37 cellular contexts compared by ENCODE assay signal in genomic region chr18:13916559-13916958, GRCh38. TPM values are rescaled to one million over a fixed set of nuclear protein-coding genes. Genes with fewer than 3 reads are reported as not detected.
"Had no signal": no experiment of that assay in that cellular context is flagged by ENCODE, and none has a peak within 500 bp of the region (broad histone marks: within the 10 kb centered on the region; RNA-seq: fewer than 3 reads in every experiment).

No MANE protein-coding gene starts in this region.

- H3K27ac ChIP-seq: cardiac muscle cell, KMS-11, VCaP had no signal

- H3K36me3 Mint-ChIP-seq: activated CD4-positive, alpha-beta memory T cell treated with anti-CD3 and anti-CD28 coated beads for 36 hours; activated naive CD8-positive, alpha-beta T cell had no signal

- H3K27me3 ChIP-seq: cardiac muscle cell, Peyer's patch had no signal

- H3K9me3 ChIP-seq: Peyer's patch had no signal

- ATAC-seq: activated naive CD8-positive, alpha-beta T cell treated with anti-CD3 and anti-CD28 coated beads, Interleukin-2, amount 50 U/mL, for 24 hours; activated T-cell treated with anti-CD3 and anti-CD28 coated beads, Interleukin-2, amount 50 U/mL, for 4 hours; PC-3 had no signal

- H3K27me3 Mint-ChIP-seq: activated CD4-positive, alpha-beta memory T cell treated with anti-CD3 and anti-CD28 coated beads for 36 hours had no signal

- H3K4me3 ChIP-seq: cardiac muscle cell, Peyer's patch had no signal

- DNase-seq: activated B cell treated with CpG ODN at 0.5 μM for 24 hours; activated CD4-positive, alpha-beta memory T cell treated with anti-CD3 and anti-CD28 coated beads for 36 hours; activated CD4-positive, alpha-beta T cell treated with anti-CD3 and anti-CD28 coated beads for 4 hours; activated CD4-positive, alpha-beta T cell treated with anti-CD3 and anti-CD28 coated beads, Interleukin-2, amount 50 U/mL, for 1 hour; activated CD4-positive, CD25-positive, alpha-beta regulatory T cell treated with anti-CD3 and anti-CD28 coated beads, Interleukin-2, amount 50 U/mL, for 72 hours; activated CD8-positive, alpha-beta memory T cell treated with anti-CD3 and anti-CD28 coated beads, Interleukin-2, amount 50 U/mL, for 4 hours; activated gamma-delta T cell treated with Interleukin-2 at 50 U/mL for 16 hours; activated naive CD4-positive, alpha-beta T cell treated with anti-CD3 and anti-CD28 coated beads for 36 hours; activated naive CD8-positive, alpha-beta T cell treated with anti-CD3 and anti-CD28 coated beads, Interleukin-2, amount 50 U/mL, for 24 hours; activated T-cell treated with anti-CD3 and anti-CD28 coated beads for 4 hours; activated T-cell treated with anti-CD3 and anti-CD28 coated beads, Interleukin-2, amount 50 U/mL, for 4 hours; amniotic stem cell; aorta; MM.1S; MV-4-11; NCI-H1092; NCI-H1436 treated with DMSO at 0.1 percent for 48 hours; NCI-H2029 treated with DMSO at 0.1 percent for 48 hours; NCI-H2107; NCI-H510A; NCI-H526; NCI-H748 treated with DMSO at 0.1 percent for 48 hours; NK-92 treated with Interleukin-12 subunit alpha and Interleukin-12 subunit beta, amount 100 ng/mL, for 24 hours; PC-3; Peyer's patch; RPMI8226; SIG-M5; SW 1271; T-helper 1 cell; T-helper 2 cell; T-helper 9 cell had no signal

- H3K27ac Mint-ChIP-seq: activated B cell treated with CpG ODN at 0.5 μM for 24 hours; activated CD4-positive, alpha-beta memory T cell treated with anti-CD3 and anti-CD28 coated beads for 36 hours; activated naive CD4-positive, alpha-beta T cell treated with anti-CD3 and anti-CD28 coated beads for 36 hours; activated naive CD8-positive, alpha-beta T cell; activated naive CD8-positive, alpha-beta T cell treated with anti-CD3 and anti-CD28 coated beads, Interleukin-2, amount 50 U/mL, for 24 hours; activated T-helper 1 cell treated with anti-CD3 and anti-CD28 coated beads, Interleukin-12 subunit alpha, Interleukin-12 subunit beta, Interleukin-2, Interleukin-4 antibody, amounts not matched to agents 30 ng/mL and 10 ng/mL and 1 ng/mL, durations not matched to agents 14 hours and 24 hours and 36 hours had no signal

- H3K4me3 Mint-ChIP-seq: activated B cell treated with CpG ODN at 0.5 μM for 24 hours; activated CD4-positive, alpha-beta memory T cell treated with anti-CD3 and anti-CD28 coated beads for 36 hours; activated naive CD4-positive, alpha-beta T cell treated with anti-CD3 and anti-CD28 coated beads for 36 hours; activated naive CD8-positive, alpha-beta T cell; activated naive CD8-positive, alpha-beta T cell treated with anti-CD3 and anti-CD28 coated beads, Interleukin-2, amount 50 U/mL, for 24 hours; activated T-cell treated with anti-CD3 and anti-CD28 coated beads, Interleukin-2, amount 50 U/mL, for 4 hours; activated T-helper 1 cell treated with anti-CD3 and anti-CD28 coated beads, Interleukin-12 subunit alpha, Interleukin-12 subunit beta, Interleukin-2, Interleukin-4 antibody, amounts not matched to agents 30 ng/mL and 10 ng/mL and 1 ng/mL, durations not matched to agents 14 hours and 24 hours and 36 hours had no signal

- H3K4me1 Mint-ChIP-seq: activated B cell treated with CpG ODN at 0.5 μM for 24 hours; activated naive CD8-positive, alpha-beta T cell treated with anti-CD3 and anti-CD28 coated beads, Interleukin-2, amount 50 U/mL, for 24 hours had no signal

- H3K4me1 ChIP-seq: Peyer's patch had no signal

- H3K36me3 ChIP-seq: cardiac muscle cell, Peyer's patch had no signal

- H3K9me3 Mint-ChIP-seq: activated B cell treated with CpG ODN at 0.5 μM for 24 hours; activated CD4-positive, alpha-beta memory T cell treated with anti-CD3 and anti-CD28 coated beads for 36 hours; activated naive CD4-positive, alpha-beta T cell treated with anti-CD3 and anti-CD28 coated beads for 36 hours; activated naive CD8-positive, alpha-beta T cell treated with anti-CD3 and anti-CD28 coated beads, Interleukin-2, amount 50 U/mL, for 24 hours; activated T-cell treated with anti-CD3 and anti-CD28 coated beads, Interleukin-2, amount 50 U/mL, for 4 hours; activated T-helper 1 cell treated with anti-CD3 and anti-CD28 coated beads, Interleukin-12 subunit alpha, Interleukin-12 subunit beta, Interleukin-2, Interleukin-4 antibody, amounts not matched to agents 30 ng/mL and 10 ng/mL and 1 ng/mL, durations not matched to agents 14 hours and 24 hours and 36 hours had no signal

RNA-seq across cellular contexts. Expression of gene MC2R, which starts 1.2 kb away (rescaled TPM):
- total RNA-seq: activated B cell treated with CpG ODN at 0.5 μM for 24 hours; activated CD4-positive, alpha-beta memory T cell treated with anti-CD3 and anti-CD28 coated beads for 36 hours; activated naive CD4-positive, alpha-beta T cell treated with anti-CD3 and anti-CD28 coated beads for 36 hours; activated T-cell treated with anti-CD3 and anti-CD28 coated beads, Interleukin-2, amount 50 U/mL, for 4 hours; activated T-helper 1 cell treated with anti-CD3 and anti-CD28 coated beads, Interleukin-12 subunit alpha, Interleukin-12 subunit beta, Interleukin-2, Interleukin-4 antibody, amounts not matched to agents 30 ng/mL and 10 ng/mL and 1 ng/mL, durations not matched to agents 14 hours and 24 hours and 36 hours; aorta; cardiac muscle cell; LHCN-M2; PC-3; Peyer's patch had no signal
- polyA plus RNA-seq: aorta, cardiac muscle cell had no signal
